1 cellular context compared by ENCODE assay signal in the genomic region with DNA sequence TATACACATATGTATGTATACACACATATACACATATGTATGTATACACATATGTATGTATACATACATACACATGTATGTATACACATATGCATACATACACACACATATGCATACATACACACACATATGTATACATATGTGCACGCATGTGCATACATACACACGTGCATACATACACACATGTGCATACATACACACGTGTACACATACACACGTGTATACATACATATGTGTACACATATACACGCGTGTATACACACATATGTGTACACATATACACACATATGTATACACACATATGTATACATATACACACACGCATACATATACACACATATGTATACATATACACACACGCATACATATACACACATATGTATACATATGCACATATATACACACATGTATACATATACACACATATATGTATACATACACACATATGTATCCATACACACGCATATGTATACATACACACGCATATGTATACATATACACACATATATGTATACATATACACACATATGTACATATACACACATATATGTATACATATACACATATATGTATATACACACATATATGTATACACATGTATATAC.
A peak's percentile ranks its signal among the peaks of the same experiment; 100 is the strongest.
TF ChIP-seq lines count a peak whose summit lies in the region.

No MANE protein-coding gene starts in this region.

TF ChIP-seq in HepG2, 621 proteins besides CTCF, POLR2A, EP300 and RAD21 (continued from another document):
- peak; percentile 86 for TF ChIP-seq MNT (IDR thresholded peaks at IDR 0.05)
- TF ChIP-seq, protein P1, sequence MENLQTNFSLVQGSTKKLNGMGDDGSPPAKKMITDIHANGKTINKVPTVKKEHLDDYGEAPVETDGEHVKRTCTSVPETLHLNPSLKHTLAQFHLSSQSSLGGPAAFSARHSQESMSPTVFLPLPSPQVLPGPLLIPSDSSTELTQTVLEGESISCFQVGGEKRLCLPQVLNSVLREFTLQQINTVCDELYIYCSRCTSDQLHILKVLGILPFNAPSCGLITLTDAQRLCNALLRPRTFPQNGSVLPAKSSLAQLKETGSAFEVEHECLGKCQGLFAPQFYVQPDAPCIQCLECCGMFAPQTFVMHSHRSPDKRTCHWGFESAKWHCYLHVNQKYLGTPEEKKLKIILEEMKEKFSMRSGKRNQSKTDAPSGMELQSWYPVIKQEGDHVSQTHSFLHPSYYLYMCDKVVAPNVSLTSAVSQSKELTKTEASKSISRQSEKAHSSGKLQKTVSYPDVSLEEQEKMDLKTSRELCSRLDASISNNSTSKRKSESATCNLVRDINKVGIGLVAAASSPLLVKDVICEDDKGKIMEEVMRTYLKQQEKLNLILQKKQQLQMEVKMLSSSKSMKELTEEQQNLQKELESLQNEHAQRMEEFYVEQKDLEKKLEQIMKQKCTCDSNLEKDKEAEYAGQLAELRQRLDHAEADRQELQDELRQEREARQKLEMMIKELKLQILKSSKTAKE (CRISPR knock-in tag; IDR thresholded peaks at IDR 0.05; ENCODE audit: borderline replicate concordance): no peak
- no peak for TF ChIP-seq ISL2 (CRISPR knock-in tag; IDR thresholded peaks at IDR 0.05)
TF ChIP-seq in HepG2: peak in this region for 1.
